Comparison of ENCODE assay signal across 33 cellular contexts in genomic region chr6:25868784-25869183, GRCh38. TPM values are rescaled to one million over a fixed set of nuclear protein-coding genes. Genes with fewer than 3 reads are reported as not detected.
"Had no signal": no experiment of that assay in that cellular context is flagged by ENCODE, and none has a peak within 500 bp of the region (broad histone marks: within the 10 kb centered on the region; RNA-seq: fewer than 3 reads in every experiment).

No MANE protein-coding gene starts in this region.

- H3K4me3 Mint-ChIP-seq: activated CD8-positive, alpha-beta T cell treated with anti-CD3 and anti-CD28 coated beads for 36 hours; activated naive CD4-positive, alpha-beta T cell treated with anti-CD3 and anti-CD28 coated beads, Interleukin-2, amount 10 ng/mL, durations not matched to agents 7 days and 5 days; activated naive CD8-positive, alpha-beta T cell; activated naive CD8-positive, alpha-beta T cell treated with anti-CD3 and anti-CD28 coated beads, Interleukin-2, amount 50 U/mL, for 24 hours; activated T-cell treated with anti-CD3 and anti-CD28 coated beads, Interleukin-2, amount 50 U/mL, for 24 hours; activated T-helper 1 cell treated with anti-CD3 and anti-CD28 coated beads, Interleukin-12 subunit alpha, Interleukin-12 subunit beta, Interleukin-2, Interleukin-4 antibody, amounts not matched to agents 30 ng/mL and 10 ng/mL and 1 ng/mL, durations not matched to agents 14 hours and 24 hours and 36 hours; central memory CD8-positive, alpha-beta T cell; T-helper 2 cell treated with Interferon-gamma antibody and Interleukin-4, amounts not matched to agents 5 μg/mL and 100 μg/mL, for 36 hours had no signal

- DNase-seq: activated CD4-positive, alpha-beta T cell treated with anti-CD3 and anti-CD28 coated beads for 4 hours; activated CD4-positive, alpha-beta T cell treated with anti-CD3 and anti-CD28 coated beads, Interleukin-2, amount 50 U/mL, for 4 hours; activated CD8-positive, alpha-beta T cell treated with anti-CD3 and anti-CD28 coated beads for 36 hours; activated effector memory CD4-positive, alpha-beta T cell treated with Interleukin-2 at 50 U/mL for 16 hours; activated naive CD4-positive, alpha-beta T cell treated with anti-CD3 and anti-CD28 coated beads, Interleukin-2, amount 10 ng/mL, durations not matched to agents 7 days and 5 days; activated naive CD8-positive, alpha-beta T cell treated with anti-CD3 and anti-CD28 coated beads, Interleukin-2, amount 50 U/mL, for 24 hours; activated T-cell treated with anti-CD3 and anti-CD28 coated beads, Interleukin-2, amount 50 U/mL, for 24 hours; amniotic stem cell; aorta; KG1; MM.1S; MV-4-11; NCI-H1092; NCI-H1436 treated with DMSO at 0.1 percent for 48 hours; NCI-H1694 treated with DMSO at 0.1 percent for 48 hours; NCI-H2029; NCI-H345; NCI-H524 treated with DMSO at 0.1 percent for 48 hours; SHP77; SJCRH30 had no signal

- H3K27me3 ChIP-seq: SJCRH30 had no signal

- H3K36me3 ChIP-seq: cardiac muscle cell, SJCRH30 had no signal

- H3K4me3 ChIP-seq: cardiac muscle cell, SJCRH30, SK-N-MC had no signal

- H3K4me1 ChIP-seq: SJCRH30 had no signal

- H3K27ac ChIP-seq: cardiac muscle cell, SJCRH30, SK-N-MC had no signal

- ATAC-seq: activated CD8-positive, alpha-beta T cell treated with anti-CD3 and anti-CD28 coated beads for 36 hours; activated naive CD8-positive, alpha-beta T cell treated with anti-CD3 and anti-CD28 coated beads, Interleukin-2, amount 50 U/mL, for 24 hours; Panc1 had no signal

- H3K27me3 Mint-ChIP-seq: activated CD8-positive, alpha-beta T cell treated with anti-CD3 and anti-CD28 coated beads for 36 hours; activated naive CD8-positive, alpha-beta T cell; activated naive CD8-positive, alpha-beta T cell treated with anti-CD3 and anti-CD28 coated beads, Interleukin-2, amount 50 U/mL, for 24 hours; activated T-cell treated with anti-CD3 and anti-CD28 coated beads, Interleukin-2, amount 50 U/mL, for 24 hours had no signal

- H3K9me3 ChIP-seq: SJCRH30 had no signal

- H3K9me3 Mint-ChIP-seq: activated CD8-positive, alpha-beta T cell treated with anti-CD3 and anti-CD28 coated beads for 36 hours; activated T-cell treated with anti-CD3 and anti-CD28 coated beads, Interleukin-2, amount 50 U/mL, for 24 hours had no signal

- H3K27ac Mint-ChIP-seq: activated CD8-positive, alpha-beta T cell treated with anti-CD3 and anti-CD28 coated beads for 36 hours; activated naive CD4-positive, alpha-beta T cell treated with anti-CD3 and anti-CD28 coated beads, Interleukin-2, amount 10 ng/mL, durations not matched to agents 7 days and 5 days; activated naive CD8-positive, alpha-beta T cell; activated naive CD8-positive, alpha-beta T cell treated with anti-CD3 and anti-CD28 coated beads, Interleukin-2, amount 50 U/mL, for 24 hours; activated T-cell treated with anti-CD3 and anti-CD28 coated beads, Interleukin-2, amount 50 U/mL, for 24 hours; activated T-helper 1 cell treated with anti-CD3 and anti-CD28 coated beads, Interleukin-12 subunit alpha, Interleukin-12 subunit beta, Interleukin-2, Interleukin-4 antibody, amounts not matched to agents 30 ng/mL and 10 ng/mL and 1 ng/mL, durations not matched to agents 14 hours and 24 hours and 36 hours; T-helper 2 cell treated with Interferon-gamma antibody and Interleukin-4, amounts not matched to agents 5 μg/mL and 100 μg/mL, for 36 hours had no signal

RNA-seq across cellular contexts. Expression of gene SLC17A3, which starts 5.3 kb away (rescaled TPM):
- total RNA-seq: activated CD8-positive, alpha-beta memory T cell treated with anti-CD3 and anti-CD28 coated beads for 36 hours; activated CD8-positive, alpha-beta T cell treated with anti-CD3 and anti-CD28 coated beads for 36 hours; aorta; cardiac muscle cell; chondrocyte; LHCN-M2; NCI-H460; RPMI7951; SJCRH30 had no signal
- polyA plus RNA-seq: aorta, cardiac muscle cell had no signal

RNA-seq across cellular contexts. Expression of gene SLC17A1, which starts 36.9 kb away (rescaled TPM):
- total RNA-seq: activated CD8-positive, alpha-beta memory T cell treated with anti-CD3 and anti-CD28 coated beads for 36 hours; activated CD8-positive, alpha-beta T cell treated with anti-CD3 and anti-CD28 coated beads for 36 hours; activated T-helper 1 cell treated with anti-CD3 and anti-CD28 coated beads, Interleukin-12 subunit alpha, Interleukin-12 subunit beta, Interleukin-2, Interleukin-4 antibody, amounts not matched to agents 30 ng/mL and 10 ng/mL and 1 ng/mL, durations not matched to agents 14 hours and 24 hours and 36 hours; aorta; cardiac muscle cell; chondrocyte; LHCN-M2; NCI-H460; RPMI7951; SJCRH30; T-helper 1 cell treated with Interleukin-12 subunit alpha and Interleukin-12 subunit beta and Interleukin-4 antibody, amounts not matched to agents 30 ng/mL and 1 ng/mL, for 36 hours had no signal
- polyA plus RNA-seq: aorta, cardiac muscle cell had no signal
